Comparison of ENCODE assay signal across 13 cellular contexts in genomic region chr11:1437500-1437899, GRCh38. TPM values are rescaled to one million over a fixed set of nuclear protein-coding genes. Genes with fewer than 3 reads are reported as not detected.
DNase-seq lines count a peak whose midpoint lies in the region; ATAC-seq and TF ChIP-seq lines count a peak whose summit lies in the region.
"Had no signal": no experiment of that assay in that cellular context is flagged by ENCODE, and none has a peak within 500 bp of the region (broad histone marks: within the 10 kb centered on the region; RNA-seq: fewer than 3 reads in every experiment).

No MANE protein-coding gene starts in this region.

- intact Hi-C loops in lower lobe of right lung (cut with DNase I): no loop called here

- ATAC-seq in lower lobe of right lung: peak; percentile 37 to 48
- no peak for ATAC-seq in GM18909 (IDR thresholded peaks at IDR 0.05; ENCODE audit: poor library complexity, unreplicated experiment)

- no peaks in the 10 kb centered on the region for H3K4me1 ChIP-seq in lower lobe of right lung

- H3K27ac ChIP-seq in lower lobe of right lung: no peak overlapping the region
- H3K27ac ChIP-seq: C4-2B had no signal

- H3K36me3 ChIP-seq in lower lobe of right lung: no peaks in the 10 kb centered on the region

- no peaks in the 10 kb centered on the region for H3K9me3 ChIP-seq in lower lobe of right lung
- H3K9me3 ChIP-seq: tibial nerve had no signal

- DNase-seq in AG20443 (ENCODE audit: low spot score) (peak; percentile 77), HuH-7 (ENCODE audit: low spot score) (peak; percentile 87), dedifferentiated amniotic fluid mesenchymal stem cell (ENCODE audit: extremely low spot score) (peak; percentile 50), lower lobe of right lung (no peak), NCI-H345 treated with DMSO at 0.1 percent for 48 hours (lab: John Stamatoyannopoulos, UW; ENCODE audit: unreplicated experiment) (no peak), globus pallidus (ENCODE audit: low spot score) (no peak), inferior parietal cortex (ENCODE audit: extremely low spot score) (no peak)
- DNase-seq: activated gamma-delta T cell treated with Interleukin-2 at 50 U/mL for 16 hours, dermis blood vessel endothelial cell, NCI-H510A had no signal

- peaks cover 43% of the 10 kb centered on the region for H3K27me3 ChIP-seq in lower lobe of right lung (ENCODE audit: low read depth)

- no peak for TF ChIP-seq CTCF in lower lobe of right lung (IDR thresholded peaks at IDR 0.05)

- no peak overlapping the region for H3K4me3 ChIP-seq in lower lobe of right lung
- H3K4me3 ChIP-seq: tibial nerve had no signal

RNA-seq across cellular contexts. Expression of gene BRSK2, which starts 47.8 kb away (rescaled TPM):
- 0.62 TPM for total RNA-seq in lower lobe of right lung

RNA-seq across cellular contexts. Expression of gene MOB2, which starts 49.1 kb away (rescaled TPM):
- total RNA-seq in lower lobe of right lung: 50.4 TPM

Comparison
In these comparisons a context has a peak if more than half of its experiments do, and no peak if none do; other contexts are left out.
1. DNase-seq: peak in AG20443 (single experiment), HuH-7 (single experiment) and dedifferentiated amniotic fluid mesenchymal stem cell (single experiment); none in lower lobe of right lung (single experiment), NCI-H345 treated with DMSO at 0.1 percent for 48 hours (single experiment), globus pallidus (single experiment) and inferior parietal cortex (single experiment).